In genomic region chr7:100586266-100587025, GRCh38 we compare ENCODE assay signal across 8 cellular contexts. TPM values are rescaled to one million over a fixed set of nuclear protein-coding genes. Genes with fewer than 3 reads are reported as not detected.
DNase-seq lines count a peak whose midpoint lies in the region; ATAC-seq and TF ChIP-seq lines count a peak whose summit lies in the region.

Gene FBXO24, plus strand, starts transcription at chr7:100586328. Its CDS starts 298 bp downstream, at chr7:100586626.

- no peaks in the 10 kb centered on the region for H3K9me3 ChIP-seq in CD4-positive, alpha-beta T cell (ENCODE audit: control insufficient read depth, low read length)
- no peaks in the 10 kb centered on the region for H3K9me3 ChIP-seq in liver (ENCODE audit: control insufficient read depth in 4 of 4, low read length in 3 of 4)

- WGBS in liver, result under 1% methylated on average over 53 of the region's 53 CpGs

- no peaks in the 10 kb centered on the region for H3K27me3 Mint-ChIP-seq in CD4-positive, alpha-beta T cell
- peaks cover 2% of the 10 kb centered on the region for H3K27me3 Mint-ChIP-seq in activated CD4-positive, alpha-beta memory T cell treated with anti-CD3 and anti-CD28 coated beads for 36 hours

- H3K4me3 ChIP-seq in dorsolateral prefrontal cortex (peak within 1 kb of the TSS; percentile 74 to 100 (median 99)), liver (ENCODE audit: low read depth in 1 of 3, low read length in 3 of 3) (peak within 1 kb of the TSS; percentile 77 to 94 (median 85))

- CTCF ChIA-PET in CD4-positive, alpha-beta T cell (lab: Charles Lee), result interaction anchor here (0.6 to 2.1 kb wide), 7 partner anchors 17 to 119 kb away, joined by 3 to 8 read pairs (median 4); partner anchors contain the start of gene MOSPD3
- CTCF ChIA-PET in activated CD4-positive, alpha-beta memory T cell treated with anti-CD3 and anti-CD28 coated beads for 36 hours (lab: Charles Lee), result interaction anchor here (0.7 to 4.6 kb wide), 18 partner anchors 10 to 378 kb away, joined by 3 to 38 read pairs (median 8); partner anchors contain the start of genes GIGYF1, MOSPD3, POP7 and SLC12A9

- ATAC-seq in CD4-positive, alpha-beta T cell (ENCODE audit: poor library complexity), result peak; percentile 82
- ATAC-seq in GM19452 (IDR thresholded peaks at IDR 0.05; ENCODE audit: unreplicated experiment), result peak; percentile 81
- ATAC-seq in HG03575 (IDR thresholded peaks at IDR 0.05; ENCODE audit: extremely low read depth, insufficient number of reproducible peaks, low FRiP score, unreplicated experiment), result peak; percentile 80

- no peak within 1 kb of the TSS for H3K27ac Mint-ChIP-seq in CD4-positive, alpha-beta T cell
- peak within 1 kb of the TSS; percentile 98 for H3K27ac Mint-ChIP-seq in activated CD4-positive, alpha-beta memory T cell treated with anti-CD3 and anti-CD28 coated beads for 36 hours

- H3K4me1 Mint-ChIP-seq in CD4-positive, alpha-beta T cell (ENCODE audit: low read depth), result peaks cover 35% of the 10 kb centered on the region
- H3K4me1 Mint-ChIP-seq in activated CD4-positive, alpha-beta memory T cell treated with anti-CD3 and anti-CD28 coated beads for 36 hours (ENCODE audit: low read depth), result peaks cover 20% of the 10 kb centered on the region

- H3K4me1 ChIP-seq in liver (ENCODE audit: control insufficient read depth in 4 of 4, insufficient read depth in 4 of 4, low read length in 3 of 4), result peaks cover 2 to 38% (median 23%) of the 10 kb centered on the region in 4 donors

- POLR2A ChIA-PET in CD4-positive, alpha-beta T cell (lab: Charles Lee), result interaction anchor here (0.6 to 4.9 kb wide), 45 partner anchors 9 to 1028 kb away, joined by 3 to 113 read pairs (median 7); partner anchors contain the start of genes AGFG2, GIGYF1, GNB2 and GPC2
- POLR2A ChIA-PET in activated CD4-positive, alpha-beta memory T cell treated with anti-CD3 and anti-CD28 coated beads for 36 hours (lab: Charles Lee), result interaction anchor here (0.6 to 4.1 kb wide), 22 partner anchors 10 to 289 kb away, joined by 3 to 31 read pairs (median 4); partner anchors contain the start of genes AGFG2, GNB2, MOSPD3 and POP7

- H3K4me3 Mint-ChIP-seq in CD4-positive, alpha-beta T cell, result peak within 1 kb of the TSS; percentile 97
- peak within 1 kb of the TSS; percentile 85 for H3K4me3 Mint-ChIP-seq in activated CD4-positive, alpha-beta memory T cell treated with anti-CD3 and anti-CD28 coated beads for 36 hours

- intact Hi-C loops in CD4-positive, alpha-beta T cell (cut with DNase I, micrococcal nuclease), result loop anchor here (1.0 to 2.0 kb wide), 5 partner anchors 16 to 48 kb away; partner anchors contain the start of genes AGFG2 (in 1 of the 2) and MOSPD3 (in 1 of the 2)
- intact Hi-C loops in activated CD4-positive, alpha-beta memory T cell treated with anti-CD3 and anti-CD28 coated beads for 36 hours (cut with micrococcal nuclease), result loop anchor here (1.0 to 5.0 kb wide), 9 partner anchors 18 to 157 kb away; partner anchors contain the start of genes GIGYF1, GNB2, MEPCE and MOSPD3
- intact Hi-C loops in dorsolateral prefrontal cortex (cut with DNase I), result loop anchor here (1.0 to 5.0 kb wide), 6 partner anchors 24 to 106 kb away; partner anchors contain the start of genes GNB2 (in 2 of the 2), AGFG2 (in 1 of the 2), GIGYF1 (in 1 of the 2) and MOSPD3 (in 1 of the 2)

- peaks cover 2 to 10% (median 5%) of the 10 kb centered on the region in 4 donors for H3K36me3 ChIP-seq in liver (ENCODE audit: control insufficient read depth in 4 of 4, insufficient read depth in 3 of 4, low read depth in 1 of 4, low read length in 3 of 4)

- TF ChIP-seq RAD21 in liver (IDR thresholded peaks at IDR 0.05), result peak in 1 of 2 donors; percentile 15

- H3K27ac ChIP-seq in CD4-positive, alpha-beta T cell (ENCODE audit: low read depth, low read length), result peak within 1 kb of the TSS; percentile 96
- H3K27ac ChIP-seq in dorsolateral prefrontal cortex (peak within 1 kb of the TSS; percentile 61 to 99 (median 95)), liver (ENCODE audit: low read depth in 1 of 2, low read length in 2 of 2) (peak within 1 kb of the TSS; percentile 97 to 98)

- no peak for TF ChIP-seq CTCF in CD4-positive, alpha-beta T cell (IDR thresholded peaks at IDR 0.05)
- TF ChIP-seq CTCF in dorsolateral prefrontal cortex (IDR thresholded peaks at IDR 0.05 in 54 of 56, conservative IDR thresholded peaks at IDR 0.05 in 2 of 56; ENCODE audit: low read depth in 1 of 56, partially characterized antibody in 56 of 56) (peak in 5 of 56 donors; percentile 5 to 51 (median 13)), liver (IDR thresholded peaks at IDR 0.05; ENCODE audit: low read depth, low read length, missing input control) (no peak)

- H3K9ac ChIP-seq in liver (ENCODE audit: low read depth in 1 of 2, low read length in 2 of 2), result peak within 1 kb of the TSS; percentile 63 to 76

- H3K36me3 Mint-ChIP-seq in CD4-positive, alpha-beta T cell (ENCODE audit: low read depth), result peaks cover 17% of the 10 kb centered on the region
- H3K36me3 Mint-ChIP-seq in activated CD4-positive, alpha-beta memory T cell treated with anti-CD3 and anti-CD28 coated beads for 36 hours, result peaks cover 5% of the 10 kb centered on the region

- no peaks in the 10 kb centered on the region for H3K9me3 Mint-ChIP-seq in CD4-positive, alpha-beta T cell
- H3K9me3 Mint-ChIP-seq in activated CD4-positive, alpha-beta memory T cell treated with anti-CD3 and anti-CD28 coated beads for 36 hours, result no peaks in the 10 kb centered on the region

- peaks cover 5% of the 10 kb centered on the region for H3K27me3 ChIP-seq in CD4-positive, alpha-beta T cell (ENCODE audit: control insufficient read depth, insufficient read depth, low read length)
- H3K27me3 ChIP-seq in dorsolateral prefrontal cortex (no peaks in the 10 kb centered on the region), liver (ENCODE audit: control insufficient read depth in 4 of 4, insufficient read depth in 4 of 4, low read length in 3 of 4) (no peaks in the 10 kb centered on the region)

- DNase-seq in CD4-positive, alpha-beta T cell, result peak; percentile 98 to 99 (median 99)
- peak; percentile 100 for DNase-seq in NCI-H82 (lab: John Stamatoyannopoulos, UW)
- peak; percentile 100 for DNase-seq in activated CD4-positive, alpha-beta memory T cell treated with anti-CD3 and anti-CD28 coated beads for 36 hours
- DNase-seq in dorsolateral prefrontal cortex, result peak; percentile 99 to 100 (median 100)
- DNase-seq in stimulated activated CD4-positive, alpha-beta T cell treated with anti-CD3 and anti-CD28 coated beads, Interleukin-4, amount 100 ng/mL, for 1 hour, result peak; percentile 99

TF ChIP-seq in liver, 16 proteins besides CTCF, POLR2A, EP300 and RAD21 (continues in another document):
- TF ChIP-seq SP1 (IDR thresholded peaks at IDR 0.05) (peak; percentile 100), JUND (IDR thresholded peaks at IDR 0.05) (no peak), NR2F2 (IDR thresholded peaks at IDR 0.05) (no peak), HNF4A (conservative IDR thresholded peaks at IDR 0.05) (peak in 1 of 2 donors; percentile 3), ZBTB33 (IDR thresholded peaks at IDR 0.05) (no peak), FOXA1 (IDR thresholded peaks at IDR 0.05) (peak; percentile 2), HNF4G (IDR thresholded peaks at IDR 0.05) (no peak), EGR1 (IDR thresholded peaks at IDR 0.05; ENCODE audit: low read depth in 2 of 2) (no peak), RXRA (IDR thresholded peaks at IDR 0.05) (peak; percentile 11 to 39), REST (IDR thresholded peaks at IDR 0.05) (peak; percentile 24), YY1 (IDR thresholded peaks at IDR 0.05) (peak; percentile 72), FOXA2 (IDR thresholded peaks at IDR 0.05) (no peak)

RNA-seq across cellular contexts. Expression of gene FBXO24, which starts in this region (rescaled TPM):
- under 1 TPM; 0.66 to 0.78 TPM for total RNA-seq in CD4-positive, alpha-beta T cell
- total RNA-seq in activated CD4-positive, alpha-beta memory T cell treated with anti-CD3 and anti-CD28 coated beads for 36 hours, result 1 to 10 TPM; 2.2 to 2.6 TPM
- total RNA-seq in dorsolateral prefrontal cortex (1 to 10 TPM in 64 of 120 experiments, under 1 TPM in 49, not detected in 7; 0.23 to 3.2 (median 1.1) TPM), liver (1 to 10 TPM in 1 of 2 donors, under 1 TPM in 1; 0.67 to 1.3 TPM)
- under 1 TPM; 0.25 to 0.32 TPM for polyA plus RNA-seq in liver

Comparison
In these comparisons a context has a peak if more than half of its experiments do, and no peak if none do; other contexts are left out.
1. Peak in every context shown above with its lines: DNase-seq, ATAC-seq, H3K4me3 ChIP-seq and H3K27ac ChIP-seq.
2. Peak in DNase-seq, ATAC-seq and H3K27ac ChIP-seq in CD4-positive, alpha-beta T cell; RNA of the gene not detected or under 1 TPM.